ENCODE assay signal across 17 cellular contexts in the genomic region with DNA sequence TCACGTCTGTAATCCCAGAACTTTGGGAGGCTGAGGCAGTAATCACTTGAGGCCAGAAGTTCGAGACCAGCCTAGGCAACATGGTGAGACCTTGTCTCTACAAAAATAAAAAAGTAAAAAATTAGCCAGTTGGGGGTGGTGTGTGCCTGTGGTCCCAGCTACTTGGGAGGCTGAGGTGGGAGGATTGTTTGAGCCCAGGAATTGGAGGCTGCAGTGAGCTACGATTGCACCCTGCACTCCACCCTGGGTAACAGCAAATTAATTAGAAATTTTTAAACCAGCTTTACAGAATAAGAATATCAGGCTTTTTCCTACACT.
DNase-seq lines count a peak whose midpoint lies in the region; ATAC-seq, FAIRE-seq and TF ChIP-seq lines count a peak whose summit lies in the region.
"Had no signal": no experiment of that assay in that cellular context is flagged by ENCODE, and none has a peak within 500 bp of the region (broad histone marks: within the 10 kb centered on the region; RNA-seq: fewer than 3 reads in every experiment).

No MANE protein-coding gene starts in this region.

- intact Hi-C loops in A673 (cut with micrococcal nuclease; ENCODE audit: unreplicated experiment) (no loop called here), K562 (cut with micrococcal nuclease) (loop anchor here (5.0 kb wide), 2 partner anchors 156 to 374 kb away; no protein-coding TSS in a partner anchor)

- H3K9me2 ChIP-seq in Loucy (replicated peaks; ENCODE audit: low read depth, low read length), result no peaks in the 10 kb centered on the region

- H3K4me3 ChIP-seq in A673 (ENCODE audit: low read depth, low read length, poor library complexity, severe bottlenecking) (no peak overlapping the region), Loucy (ENCODE audit: low read length, poor library complexity, severe bottlenecking) (no peak overlapping the region), K562 (no peak overlapping the region), HAP-1 (no peak overlapping the region)
- H3K4me3 ChIP-seq: BLaER1, MG63 had no signal

- H3K79me2 ChIP-seq in Loucy (ENCODE audit: insufficient read depth, low read length) (no peaks in the 10 kb centered on the region), K562 (ENCODE audit: control insufficient read depth, insufficient read depth, low read length) (no peaks in the 10 kb centered on the region)

- CTCF ChIA-PET in A673 (lab: Charles Lee), result interaction anchor here (0.6 kb wide), 3 partner anchors 21 to 170 kb away, joined by 5 read pairs; no protein-coding TSS in a partner anchor
- CTCF ChIA-PET in K562 (lab: Yijun Ruan, JAX; ENCODE audit: low intra/inter-chr PET ratio), result interaction anchor here (0.7 to 0.9 kb wide), 3 partner anchors 46 to 1427 kb away, joined by 3 to 4 read pairs (median 3); no protein-coding TSS in a partner anchor

- no peaks in the 10 kb centered on the region for H3K27me3 Mint-ChIP-seq in progenitor cell of endocrine pancreas

- H3K9ac ChIP-seq in Loucy (ENCODE audit: low read depth, low read length, poor library complexity, severe bottlenecking) (no peak overlapping the region), K562 (ENCODE audit: insufficient read depth in 1 of 2, low read depth in 2 of 2, low read length in 2 of 2) (no peak overlapping the region)
- H3K9ac ChIP-seq: BLaER1 had no signal

- ATAC-seq in K562, result peak; percentile 16; the same call in 1 of the 3 replicates
- ATAC-seq: CD8-positive, alpha-beta T cell; T-cell had no signal

- H2AFZ ChIP-seq in Loucy (ENCODE audit: low read length) (no peak overlapping the region), K562 (ENCODE audit: low read depth, low read length) (peak overlapping the region; percentile 52)

- 0 out of 4 replicates have a peak, but pooled peaks of 1 of the 2 experiments have one; percentile 0 for TF ChIP-seq RAD21 in K562 (CRISPR knock-in tag; conservative IDR thresholded peaks at IDR 0.05 in 1 of 2, IDR thresholded peaks at IDR 0.05 in 1 of 2)

- DNase-seq in A673 (ENCODE audit: low spot score) (no peak), K562 (ENCODE audit: extremely low read depth in 1 of 4, low spot score in 3 of 4) (no peak), progenitor cell of endocrine pancreas (ENCODE audit: low spot score, unreplicated experiment) (no peak), HAP-1 (ENCODE audit: low spot score in 2 of 2) (no peak), midbrain (lab: John Stamatoyannopoulos, UW) (no peak)
- DNase-seq in activated CD4-positive, CD25-positive, alpha-beta regulatory T cell (lab: John Stamatoyannopoulos, UW), result no peak
- DNase-seq: CD8-positive, alpha-beta T cell; DMS153; NCI-H2081 treated with DMSO at 0.1 percent for 48 hours; SIG-M5; T-cell had no signal

- no peaks in the 10 kb centered on the region for H3K27me3 ChIP-seq in A673 (replicated peaks; ENCODE audit: insufficient read depth, low read depth, low read length, poor library complexity)
- H3K27me3 ChIP-seq in Loucy (ENCODE audit: insufficient read depth, low read length, poor library complexity, severe bottlenecking), result no peaks in the 10 kb centered on the region
- no peaks in the 10 kb centered on the region for H3K27me3 ChIP-seq in K562 (ENCODE audit: control insufficient read depth in 2 of 2, insufficient read depth in 2 of 2, low read length in 2 of 2)
- H3K27me3 ChIP-seq in HAP-1 (ENCODE audit: low read depth), result no peaks in the 10 kb centered on the region
- H3K27me3 ChIP-seq: BLaER1, MG63 had no signal

- no peaks in the 10 kb centered on the region for H3F3A ChIP-seq in Loucy (ENCODE audit: low read depth)

- POLR2A ChIA-PET in A673 (lab: Charles Lee; ENCODE audit: low non-redundant PET) (no interaction called here), K562 (lab: Yijun Ruan, JAX) (no interaction called here)

- H3K4me1 ChIP-seq in A673 (ENCODE audit: insufficient read depth, low read length, poor library complexity, severe bottlenecking) (no peaks in the 10 kb centered on the region), Loucy (ENCODE audit: insufficient read depth, low read length, poor library complexity, severe bottlenecking) (no peaks in the 10 kb centered on the region), K562 (replicated peaks in 1 of 2; ENCODE audit: control insufficient read depth in 2 of 2, insufficient read depth in 2 of 2, low read length in 2 of 2) (no peaks in the 10 kb centered on the region), HAP-1 (no peaks in the 10 kb centered on the region)

- no peak for TF ChIP-seq EP300 in K562 (IDR thresholded peaks at IDR 0.05; ENCODE audit: low read length)

- no peaks in the 10 kb centered on the region for H3K9me1 ChIP-seq in K562 (ENCODE audit: control insufficient read depth, insufficient read depth, low read length)

- TF ChIP-seq POLR2A in K562 (conservative IDR thresholded peaks at IDR 0.05), result no peak

- H3K36me3 Mint-ChIP-seq in progenitor cell of endocrine pancreas (ENCODE audit: insufficient read depth), result no peaks in the 10 kb centered on the region
- H3K36me3 Mint-ChIP-seq: CD8-positive, alpha-beta T cell; IgD-negative memory B cell; T-cell had no signal

- H3K4me1 Mint-ChIP-seq in progenitor cell of endocrine pancreas (ENCODE audit: low read depth), result no peaks in the 10 kb centered on the region
- H3K4me1 Mint-ChIP-seq: H9, T-cell had no signal

- H3K27ac Mint-ChIP-seq in progenitor cell of endocrine pancreas, result no peak overlapping the region
- H3K27ac Mint-ChIP-seq: CD8-positive, alpha-beta T cell; H9; IgD-negative memory B cell; T-cell had no signal

- H4K20me1 ChIP-seq in Loucy (ENCODE audit: insufficient read depth, low read length, poor library complexity, severe bottlenecking), result no peaks in the 10 kb centered on the region
- H4K20me1 ChIP-seq in K562 (replicated peaks; ENCODE audit: control insufficient read depth, insufficient read depth, low read length), result no peaks in the 10 kb centered on the region
- H4K20me1 ChIP-seq: BLaER1 had no signal

- H3K9me3 ChIP-seq in A673 (ENCODE audit: low read depth, low read length, poor library complexity, severe bottlenecking) (no peaks in the 10 kb centered on the region), Loucy (ENCODE audit: insufficient read depth, low read depth, low read length) (no peaks in the 10 kb centered on the region), K562 (replicated peaks; ENCODE audit: control insufficient read depth, insufficient read depth, low read depth, low read length) (no peaks in the 10 kb centered on the region), HAP-1 (no peaks in the 10 kb centered on the region)
- H3K9me3 ChIP-seq: MG63 had no signal

- H3K4me3 Mint-ChIP-seq in progenitor cell of endocrine pancreas (ENCODE audit: low read depth), result no peak overlapping the region
- H3K4me3 Mint-ChIP-seq: CD8-positive, alpha-beta T cell; H9; T-cell had no signal

- H3K27ac ChIP-seq in A673 (ENCODE audit: low read depth, low read length, poor library complexity, severe bottlenecking) (no peak overlapping the region), K562 (ENCODE audit: extremely low read depth, low read depth, low read length) (no peak overlapping the region)
- H3K27ac ChIP-seq: BLaER1 had no signal

- FAIRE-seq in K562 (lab: Jason Lieb, UNC), result no peak
- FAIRE-seq: GM12891 had no signal

- in situ Hi-C loops in K562 (cut with MboI) (no loop called here), HAP-1 (cut with MboI; ENCODE audit: low sequenced_read_pairs) (no loop called here)

- TF ChIP-seq CTCF in A673 (conservative IDR thresholded peaks at IDR 0.05; ENCODE audit: low read depth, low read length) (0 out of 2 replicates have a peak, but pooled peaks have one; percentile 18), Loucy (conservative IDR thresholded peaks at IDR 0.05; ENCODE audit: low read length) (0 out of 2 replicates have a peak, but pooled peaks have one; percentile 1), K562 (IDR thresholded peaks at IDR 0.05 in 2 of 3, conservative IDR thresholded peaks at IDR 0.05 in 1 of 3; ENCODE audit: insufficient read depth in 2 of 3, low read depth in 1 of 3, low read length in 3 of 3) (no peak; a peak in 1 of 6 replicates), progenitor cell of endocrine pancreas (IDR thresholded peaks at IDR 0.05; ENCODE audit: unreplicated experiment) (peak; percentile 4)

- no TSS peak for BruUV-seq in A673 (replicated peaks; lab: Mats Ljungman, UMichigan)
- BruUV-seq in K562 (replicated peaks; lab: Mats Ljungman, UMichigan), result no TSS peak

- H3K9me3 Mint-ChIP-seq in progenitor cell of endocrine pancreas (ENCODE audit: low read depth), result peaks cover 4% of the 10 kb centered on the region
- H3K9me3 Mint-ChIP-seq: CD8-positive, alpha-beta T cell; H9; T-cell had no signal

- WGBS in K562 (ENCODE audit: insufficient coverage, low coverage, missing lambda C conversion rate), result 0% methylated on average over 3 of the region's 3 CpGs

- no peak overlapping the region for H3K4me2 ChIP-seq in Loucy (ENCODE audit: low read depth, low read length, poor library complexity, severe bottlenecking)
- H3K4me2 ChIP-seq in K562 (ENCODE audit: insufficient read depth, low read length), result no peak overlapping the region
- H3K4me2 ChIP-seq: BLaER1 had no signal

- no peaks in the 10 kb centered on the region for H3K36me3 ChIP-seq in A673 (ENCODE audit: insufficient read depth, low read length, poor library complexity, severe bottlenecking)
- H3K36me3 ChIP-seq in Loucy (ENCODE audit: insufficient read depth, low read length), result no peaks in the 10 kb centered on the region
- H3K36me3 ChIP-seq in K562 (ENCODE audit: control insufficient read depth, insufficient read depth, low read length), result no peaks in the 10 kb centered on the region
- H3K36me3 ChIP-seq in HAP-1 (replicated peaks), result no peaks in the 10 kb centered on the region
- H3K36me3 ChIP-seq: BLaER1, MG63 had no signal

TF ChIP-seq in K562, 482 proteins besides CTCF, POLR2A, EP300 and RAD21 (continues in another document):
- TF ChIP-seq, protein P1, sequence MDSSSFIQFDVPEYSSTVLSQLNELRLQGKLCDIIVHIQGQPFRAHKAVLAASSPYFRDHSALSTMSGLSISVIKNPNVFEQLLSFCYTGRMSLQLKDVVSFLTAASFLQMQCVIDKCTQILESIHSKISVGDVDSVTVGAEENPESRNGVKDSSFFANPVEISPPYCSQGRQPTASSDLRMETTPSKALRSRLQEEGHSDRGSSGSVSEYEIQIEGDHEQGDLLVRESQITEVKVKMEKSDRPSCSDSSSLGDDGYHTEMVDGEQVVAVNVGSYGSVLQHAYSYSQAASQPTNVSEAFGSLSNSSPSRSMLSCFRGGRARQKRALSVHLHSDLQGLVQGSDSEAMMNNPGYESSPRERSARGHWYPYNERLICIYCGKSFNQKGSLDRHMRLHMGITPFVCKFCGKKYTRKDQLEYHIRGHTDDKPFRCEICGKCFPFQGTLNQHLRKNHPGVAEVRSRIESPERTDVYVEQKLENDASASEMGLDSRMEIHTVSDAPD (CRISPR knock-in tag; IDR thresholded peaks at IDR 0.05), result no peak
- TF ChIP-seq SUPT5H (IDR thresholded peaks at IDR 0.05), result no peak
- TF ChIP-seq CHD1 (IDR thresholded peaks at IDR 0.05; ENCODE audit: low read length), result no peak
- no peak for TF ChIP-seq ZNF124 (CRISPR knock-in tag; IDR thresholded peaks at IDR 0.05)

Comparison
In these comparisons a context has a peak if more than half of its experiments do, and no peak if none do; other contexts are left out.
1. CTCF ChIP-seq: peak in A673 (single experiment), Loucy (single experiment) and progenitor cell of endocrine pancreas (single experiment); none in K562 (0 of 3).